ENCODE assay signal across 3 cellular contexts in genomic region chr9:3444016-3444415, GRCh38.
"Had no signal": no experiment of that assay in that cellular context is flagged by ENCODE, and none has a peak within 500 bp of the region (broad histone marks: within the 10 kb centered on the region; RNA-seq: fewer than 3 reads in every experiment).

No MANE protein-coding gene starts in this region.

- ATAC-seq: GM12878 had no signal

- H3K4me3 ChIP-seq: GM12878 had no signal

- DNase-seq: GDM1, GF-D8 had no signal
